In the genomic region with DNA sequence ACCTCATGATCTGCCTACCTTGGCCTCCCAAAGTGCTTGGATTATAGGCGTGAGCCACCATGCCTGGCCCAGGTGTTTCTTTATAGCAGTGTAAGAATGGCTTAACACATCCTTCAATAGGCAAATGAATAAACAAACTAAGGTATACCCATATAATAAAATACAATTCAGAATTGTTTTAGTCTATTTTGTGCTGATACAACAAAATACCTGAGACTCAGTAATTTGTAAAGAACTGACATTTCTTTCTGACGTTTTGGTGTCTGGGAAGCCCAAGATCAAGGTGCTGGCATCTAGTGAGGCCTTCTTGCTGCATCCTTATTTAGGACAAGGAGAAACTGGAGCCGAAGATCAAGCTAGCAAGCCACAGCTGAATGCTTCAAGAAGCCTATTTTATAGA, we compare ENCODE assay signal across 33 cellular contexts.
"Had no signal": no experiment of that assay in that cellular context is flagged by ENCODE, and none has a peak within 500 bp of the region (broad histone marks: within the 10 kb centered on the region; RNA-seq: fewer than 3 reads in every experiment).

No MANE protein-coding gene starts in this region.

- ATAC-seq: activated naive CD4-positive, alpha-beta T cell treated with anti-CD3 and anti-CD28 coated beads, Interleukin-2, amount 50 U/mL, for 72 hours; activated naive CD8-positive, alpha-beta T cell treated with anti-CD3 and anti-CD28 coated beads, Interleukin-2, amount 50 U/mL, for 24 hours; activated T-cell treated with anti-CD3 and anti-CD28 coated beads, Interleukin-2, amount 50 U/mL, for 4 hours; activated T-cell treated with anti-CD3 and anti-CD28 coated beads, Interleukin-2, amount 50 U/mL, for 72 hours; activated T-helper 17 cell treated with anti-CD3 and anti-CD28 coated beads, Interleukin-2, amount 50 U/mL, for 72 hours; body of pancreas had no signal

- H3K27ac ChIP-seq: adrenal gland, ascending aorta, body of pancreas, brain microvascular endothelial cell, breast epithelium, cardiac muscle cell had no signal

- H3K4me3 ChIP-seq: adrenal gland, ascending aorta, body of pancreas, breast epithelium, cardiac muscle cell had no signal

- DNase-seq: activated effector memory CD4-positive, alpha-beta T cell treated with anti-CD3 and anti-CD28 coated beads, Interleukin-2, amount 50 U/mL, for 16 hours; activated effector memory CD4-positive, alpha-beta T cell treated with Interleukin-2 at 50 U/mL for 16 hours; activated gamma-delta T cell; activated gamma-delta T cell treated with Interleukin-2 at 50 U/mL for 16 hours; activated naive CD4-positive, alpha-beta T cell; activated naive CD4-positive, alpha-beta T cell treated with anti-CD3 and anti-CD28 coated beads for 36 hours; activated naive CD4-positive, alpha-beta T cell treated with anti-CD3 and anti-CD28 coated beads, Interleukin-2, amount 10 ng/mL, durations not matched to agents 7 days and 5 days; activated naive CD4-positive, alpha-beta T cell treated with anti-CD3 and anti-CD28 coated beads, Interleukin-2, amount 50 U/mL, for 16 hours; activated naive CD4-positive, alpha-beta T cell treated with Interleukin-2 at 50 U/mL for 16 hours; activated naive CD8-positive, alpha-beta T cell treated with anti-CD3 and anti-CD28 coated beads for 36 hours; activated naive CD8-positive, alpha-beta T cell treated with anti-CD3 and anti-CD28 coated beads, Interleukin-2, amount 10 ng/mL, durations not matched to agents 7 days and 5 days; activated naive CD8-positive, alpha-beta T cell treated with anti-CD3 and anti-CD28 coated beads, Interleukin-2, amount 50 U/mL, for 24 hours; activated T-cell treated with anti-CD3 and anti-CD28 coated beads, Interleukin-2, amount 50 U/mL, for 4 hours; activated T-cell treated with anti-CD3 and anti-CD28 coated beads, Interleukin-2, amount 50 U/mL, for 48 hours; activated T-cell treated with anti-CD3 and anti-CD28 coated beads, Interleukin-2, amount 50 U/mL, for 72 hours; adrenal gland; amniotic stem cell; amygdala; anterior cingulate cortex; aorta; body of pancreas; brain microvascular endothelial cell; caudate nucleus; central memory CD4-positive, alpha-beta T cell; cerebellar nuclear complex had no signal

- H3K27me3 ChIP-seq: adrenal gland, ascending aorta, body of pancreas, brain microvascular endothelial cell, breast epithelium, cardiac muscle cell had no signal

- H3K4me1 ChIP-seq: adrenal gland, ascending aorta, body of pancreas, breast epithelium had no signal

- H3K9me3 ChIP-seq: adrenal gland, ascending aorta, body of pancreas had no signal

- H3K36me3 ChIP-seq: adrenal gland, ascending aorta, brain microvascular endothelial cell, breast epithelium, cardiac muscle cell had no signal

- FAIRE-seq: astrocyte, bronchial epithelial cell, colon had no signal
